Comparison of ENCODE assay signal across 20 cellular contexts in the genomic region with DNA sequence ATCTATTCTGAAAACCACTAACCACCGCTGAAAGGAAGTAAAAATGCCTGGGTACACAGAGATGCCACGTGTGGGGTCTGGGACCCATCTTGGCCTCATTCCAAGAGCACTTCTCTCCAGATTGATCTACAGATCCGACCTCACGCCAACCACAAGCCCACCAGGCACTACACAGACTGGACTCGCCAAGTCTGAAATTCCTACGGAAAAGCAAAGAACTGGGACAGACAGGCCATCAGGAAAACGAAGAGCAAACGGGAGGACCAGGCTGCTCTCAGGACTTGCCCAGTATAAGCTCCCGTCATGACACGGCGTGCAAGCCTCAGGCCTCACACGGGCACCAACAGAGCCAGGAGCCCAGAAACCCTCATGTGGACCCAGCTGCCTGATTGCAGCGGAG. TPM values are rescaled to one million over a fixed set of nuclear protein-coding genes. Genes with fewer than 3 reads are reported as not detected.
DNase-seq lines count a peak whose midpoint lies in the region; ATAC-seq and TF ChIP-seq lines count a peak whose summit lies in the region.
"Had no signal": no experiment of that assay in that cellular context is flagged by ENCODE, and none has a peak within 500 bp of the region (broad histone marks: within the 10 kb centered on the region; RNA-seq: fewer than 3 reads in every experiment).

No MANE protein-coding gene starts in this region.

- H3K4me3 Mint-ChIP-seq in activated CD4-positive, alpha-beta T cell treated with anti-CD3 and anti-CD28 coated beads, Interleukin-2, amount 10 ng/mL, durations not matched to agents 24 days and 14 days = no peak overlapping the region
- peak overlapping the region in 1 of 4 donors; percentile 32 for H3K4me3 Mint-ChIP-seq in CD4-positive, CD25-positive, alpha-beta regulatory T cell
- no peak overlapping the region for H3K4me3 Mint-ChIP-seq in glutamatergic neuron (ENCODE audit: unreplicated experiment)
- H3K4me3 Mint-ChIP-seq: activated B cell treated with CpG ODN at 0.5 μM for 24 hours had no signal

- no peaks in the 10 kb centered on the region for H3K27me3 ChIP-seq in CD4-positive, CD25-positive, alpha-beta regulatory T cell (ENCODE audit: control insufficient read depth, insufficient read depth, low read length)
- H3K27me3 ChIP-seq in SJCRH30 = no peaks in the 10 kb centered on the region
- H3K27me3 ChIP-seq: right atrium auricular region had no signal

- no peaks in the 10 kb centered on the region for H3K4me1 ChIP-seq in CD4-positive, CD25-positive, alpha-beta regulatory T cell (ENCODE audit: control insufficient read depth, insufficient read depth, low read length, poor library complexity, severe bottlenecking)
- no peaks in the 10 kb centered on the region; the same call in 1 of the 2 replicates for H3K4me1 ChIP-seq in SJCRH30
- H3K4me1 ChIP-seq: A549, right atrium auricular region had no signal

- no peaks in the 10 kb centered on the region for H3K27me3 Mint-ChIP-seq in activated CD4-positive, alpha-beta T cell treated with anti-CD3 and anti-CD28 coated beads, Interleukin-2, amount 10 ng/mL, durations not matched to agents 24 days and 14 days
- no peaks in the 10 kb centered on the region for H3K27me3 Mint-ChIP-seq in CD4-positive, CD25-positive, alpha-beta regulatory T cell
- peaks cover 7% of the 10 kb centered on the region for H3K27me3 Mint-ChIP-seq in glutamatergic neuron (ENCODE audit: unreplicated experiment)
- H3K27me3 Mint-ChIP-seq: activated B cell treated with CpG ODN at 0.5 μM for 24 hours had no signal

- H3K36me3 ChIP-seq in CD4-positive, CD25-positive, alpha-beta regulatory T cell (ENCODE audit: control insufficient read depth, insufficient read depth, low read length) = peaks cover 37% of the 10 kb centered on the region
- peaks cover 5% of the 10 kb centered on the region; the same call in 1 of the 2 replicates for H3K36me3 ChIP-seq in SJCRH30

- no peaks in the 10 kb centered on the region for H3K9me3 Mint-ChIP-seq in activated CD4-positive, alpha-beta T cell treated with anti-CD3 and anti-CD28 coated beads, Interleukin-2, amount 10 ng/mL, durations not matched to agents 24 days and 14 days
- H3K9me3 Mint-ChIP-seq in CD4-positive, CD25-positive, alpha-beta regulatory T cell = no peaks in the 10 kb centered on the region
- peaks cover 4% of the 10 kb centered on the region for H3K9me3 Mint-ChIP-seq in glutamatergic neuron (ENCODE audit: unreplicated experiment)
- H3K9me3 Mint-ChIP-seq: activated B cell treated with CpG ODN at 0.5 μM for 24 hours; activated T-helper 2 cell treated with anti-CD3 and anti-CD28 coated beads, Interferon-gamma antibody, Interleukin-2, Interleukin-4, amounts not matched to agents 10 μg/mL and 5 μg/mL and 100 μg/mL, durations not matched to agents 14 hours and 24 hours and 36 hours had no signal

- peaks cover 12% of the 10 kb centered on the region for H3K4me1 Mint-ChIP-seq in activated CD4-positive, alpha-beta T cell treated with anti-CD3 and anti-CD28 coated beads, Interleukin-2, amount 10 ng/mL, durations not matched to agents 24 days and 14 days
- peaks cover 0 to 9% (median 3%) of the 10 kb centered on the region in 4 donors for H3K4me1 Mint-ChIP-seq in CD4-positive, CD25-positive, alpha-beta regulatory T cell
- peaks cover 6% of the 10 kb centered on the region for H3K4me1 Mint-ChIP-seq in glutamatergic neuron (ENCODE audit: low read depth, unreplicated experiment)

- no peak overlapping the region for H3K4me3 ChIP-seq in CD4-positive, CD25-positive, alpha-beta regulatory T cell (ENCODE audit: low read depth, low read length)
- H3K4me3 ChIP-seq in SJCRH30 = no peak overlapping the region
- H3K4me3 ChIP-seq: A549, K562, right atrium auricular region, thoracic aorta had no signal

- peak overlapping the region; percentile 69 for H3K27ac Mint-ChIP-seq in activated CD4-positive, alpha-beta T cell treated with anti-CD3 and anti-CD28 coated beads, Interleukin-2, amount 10 ng/mL, durations not matched to agents 24 days and 14 days
- peak overlapping the region in 2 of 3 donors; percentile 67 to 76 for H3K27ac Mint-ChIP-seq in CD4-positive, CD25-positive, alpha-beta regulatory T cell
- H3K27ac Mint-ChIP-seq in glutamatergic neuron (ENCODE audit: unreplicated experiment) = peak overlapping the region; percentile 52
- H3K27ac Mint-ChIP-seq: activated B cell treated with CpG ODN at 0.5 μM for 24 hours had no signal

- H3K36me3 Mint-ChIP-seq in activated CD4-positive, alpha-beta T cell treated with anti-CD3 and anti-CD28 coated beads, Interleukin-2, amount 10 ng/mL, durations not matched to agents 24 days and 14 days (ENCODE audit: low read depth) = peaks cover 44% of the 10 kb centered on the region
- peaks cover 23% of the 10 kb centered on the region for H3K36me3 Mint-ChIP-seq in CD4-positive, CD25-positive, alpha-beta regulatory T cell
- H3K36me3 Mint-ChIP-seq in glutamatergic neuron (ENCODE audit: unreplicated experiment) = peaks cover 5% of the 10 kb centered on the region

- DNase-seq in activated CD4-positive, alpha-beta T cell treated with anti-CD3 and anti-CD28 coated beads, Interleukin-2, amount 10 ng/mL, durations not matched to agents 24 days and 14 days = no peak
- DNase-seq in activated CD4-positive, alpha-beta T cell treated with anti-CD3 and anti-CD28 coated beads for 48 hours = no peak
- DNase-seq in CD4-positive, CD25-positive, alpha-beta regulatory T cell = no peak
- DNase-seq in SJCRH30 (peak; percentile 31 to 33), glutamatergic neuron (peak; percentile 1)
- no peak for DNase-seq in activated CD4-positive, CD25-positive, alpha-beta regulatory T cell (lab: John Stamatoyannopoulos, UW)
- DNase-seq: activated B cell treated with CpG ODN at 0.5 μM for 24 hours, amygdala, DMS153, GF-D8, NCI-H1694, NCI-H774, T-helper 9 cell had no signal

- intact Hi-C loops in activated CD4-positive, alpha-beta T cell treated with anti-CD3 and anti-CD28 coated beads, Interleukin-2, amount 10 ng/mL, durations not matched to agents 24 days and 14 days (cut with micrococcal nuclease) = no loop called here

- TF ChIP-seq CTCF in glutamatergic neuron (IDR thresholded peaks at IDR 0.05; ENCODE audit: partially characterized antibody, unreplicated experiment) = no peak

- no peak for ATAC-seq in CD4-positive, CD25-positive, alpha-beta regulatory T cell (ENCODE audit: low read depth in 2 of 2)
- ATAC-seq in HG02970 (IDR thresholded peaks at IDR 0.05; ENCODE audit: low FRiP score, unreplicated experiment) (no peak), GM21515 (IDR thresholded peaks at IDR 0.05; ENCODE audit: unreplicated experiment) (no peak)
- ATAC-seq: A549, K562 had no signal

- no peaks in the 10 kb centered on the region for H3K9me3 ChIP-seq in CD4-positive, CD25-positive, alpha-beta regulatory T cell (ENCODE audit: control insufficient read depth in 2 of 2, low read length in 2 of 2)
- H3K9me3 ChIP-seq in SJCRH30 (replicated peaks) = no peaks in the 10 kb centered on the region
- H3K9me3 ChIP-seq: A549, right atrium auricular region, thoracic aorta had no signal

- no peak overlapping the region for H3K27ac ChIP-seq in CD4-positive, CD25-positive, alpha-beta regulatory T cell (ENCODE audit: insufficient read depth, low read length, poor library complexity, severe bottlenecking)
- H3K27ac ChIP-seq in SJCRH30 = no peak overlapping the region
- H3K27ac ChIP-seq: A549, right atrium auricular region, thoracic aorta had no signal

RNA-seq across cellular contexts. Expression of a gene that starts 20.1 kb away (rescaled TPM):
- total RNA-seq in activated CD4-positive, alpha-beta T cell treated with anti-CD3 and anti-CD28 coated beads, Interleukin-2, amount 10 ng/mL, durations not matched to agents 24 days and 14 days = 10.9 and 11.1 TPM in 2 replicates
- total RNA-seq in CD4-positive, CD25-positive, alpha-beta regulatory T cell = 2.1 TPM
- polyA plus RNA-seq in CD4-positive, CD25-positive, alpha-beta regulatory T cell = 1 to 10 TPM; 2.7 to 8.8 (median 3.5) TPM
- 1.5 TPM in 2 replicates for total RNA-seq in SJCRH30 (2014; rRNA removed; shearing (Covaris generic))
- 9.2 TPM for total RNA-seq in glutamatergic neuron (ENCODE audit: unreplicated experiment)

RNA-seq across cellular contexts. Expression of a gene that starts 46.3 kb away (rescaled TPM):
- total RNA-seq in activated CD4-positive, alpha-beta T cell treated with anti-CD3 and anti-CD28 coated beads, Interleukin-2, amount 10 ng/mL, durations not matched to agents 24 days and 14 days = 37.1 and 38.9 TPM in 2 replicates
- total RNA-seq in CD4-positive, CD25-positive, alpha-beta regulatory T cell = 35.5 TPM
- polyA plus RNA-seq in CD4-positive, CD25-positive, alpha-beta regulatory T cell = 10 to 100 TPM; 18.8 to 29.2 (median 26.4) TPM
- total RNA-seq in SJCRH30 (2014; rRNA removed; shearing (Covaris generic)) = 11.9 and 13.1 TPM in 2 replicates
- total RNA-seq in glutamatergic neuron (ENCODE audit: unreplicated experiment) = 66.7 TPM

RNA-seq across cellular contexts. Expression of a gene that starts 54.9 kb away (rescaled TPM):
- 37.6 and 38.3 TPM in 2 replicates for total RNA-seq in activated CD4-positive, alpha-beta T cell treated with anti-CD3 and anti-CD28 coated beads, Interleukin-2, amount 10 ng/mL, durations not matched to agents 24 days and 14 days
- 83.2 TPM for total RNA-seq in CD4-positive, CD25-positive, alpha-beta regulatory T cell
- 100 to 1,000 TPM; 123 to 158 (median 140) TPM for polyA plus RNA-seq in CD4-positive, CD25-positive, alpha-beta regulatory T cell
- 12.1 and 12.9 TPM in 2 replicates for total RNA-seq in SJCRH30 (2014; rRNA removed; shearing (Covaris generic))
- total RNA-seq in glutamatergic neuron (ENCODE audit: unreplicated experiment) = 297 TPM

Comparison
In these comparisons a context has a peak if more than half of its experiments do, and no peak if none do; other contexts are left out.
1. DNase-seq: peak in SJCRH30 (2 of 2) and glutamatergic neuron (single experiment); none in activated CD4-positive, alpha-beta T cell treated with anti-CD3 and anti-CD28 coated beads, Interleukin-2, amount 10 ng/mL, durations not matched to agents 24 days and 14 days (single experiment), activated CD4-positive, alpha-beta T cell treated with anti-CD3 and anti-CD28 coated beads for 48 hours (single experiment), CD4-positive, CD25-positive, alpha-beta regulatory T cell (0 of 3) and activated CD4-positive, CD25-positive, alpha-beta regulatory T cell (0 of 4).
2. Peak in every context shown above with its lines, with median percentiles within 50 percentile points of each other: H3K27ac Mint-ChIP-seq.